ENCODE assay signal across 10 cellular contexts in the genomic region with DNA sequence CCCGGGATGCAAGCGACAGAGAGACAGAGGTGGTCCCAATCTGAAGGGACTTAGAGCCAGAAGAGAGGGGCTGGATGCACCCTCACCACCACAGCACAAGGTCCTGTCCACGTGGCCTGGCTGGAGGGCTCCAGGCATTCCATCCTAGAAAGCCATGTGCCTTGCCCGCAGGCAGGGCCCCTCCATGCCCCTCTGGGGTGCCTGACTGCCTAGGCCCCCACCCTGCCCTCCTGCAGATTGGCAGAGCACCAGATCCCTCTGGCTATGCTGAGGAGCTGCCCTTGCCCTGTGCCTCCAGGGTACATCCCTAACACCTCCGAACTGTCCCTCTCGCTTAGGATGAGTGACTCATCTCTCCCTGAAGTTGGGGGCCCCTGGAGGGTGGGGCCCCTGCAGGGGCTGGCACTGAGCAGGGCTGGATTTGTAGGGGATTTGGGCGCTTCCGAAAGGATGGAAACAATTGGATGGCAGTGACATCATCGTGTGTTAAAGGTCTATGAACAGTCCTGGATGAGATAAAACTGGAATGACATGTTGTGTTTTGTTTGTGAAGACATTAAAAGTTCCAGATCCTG. TPM values are rescaled to one million over a fixed set of nuclear protein-coding genes. Genes with fewer than 3 reads are reported as not detected.
DNase-seq lines count a peak whose midpoint lies in the region; ATAC-seq, FAIRE-seq and TF ChIP-seq lines count a peak whose summit lies in the region.
"Had no signal": no experiment of that assay in that cellular context is flagged by ENCODE, and none has a peak within 500 bp of the region (broad histone marks: within the 10 kb centered on the region; RNA-seq: fewer than 3 reads in every experiment).

No MANE protein-coding gene starts in this region.

- peaks cover 11 to 12% of the 10 kb centered on the region in 2 donors for H3K36me3 ChIP-seq in kidney (ENCODE audit: control insufficient read depth in 1 of 2, insufficient read depth in 2 of 2, low read length in 2 of 2)

- H3K79me1 ChIP-seq in H9 (ENCODE audit: insufficient read depth, low read depth, low read length, poor library complexity, severe bottlenecking), result peaks cover 1% of the 10 kb centered on the region

- H3K56ac ChIP-seq in H9 (ENCODE audit: insufficient read length, low read depth, low read length), result no peak overlapping the region

- H4K5ac ChIP-seq in H9 (ENCODE audit: insufficient read length, low read depth, low read length), result no peak overlapping the region

- no peaks in the 10 kb centered on the region; the same call in 1 of the 2 replicates for H3K79me2 ChIP-seq in H9 (ENCODE audit: insufficient read depth, low read length)

- H3T11ph ChIP-seq in H9 (ENCODE audit: low read length), result no peak overlapping the region

- H3K4me2 ChIP-seq in H9 (ENCODE audit: insufficient read depth, insufficient read length, low read length), result no peak overlapping the region

- no peak overlapping the region for H4K91ac ChIP-seq in H9 (ENCODE audit: insufficient read length, low read depth, low read length)

- no peak overlapping the region for H2BK12ac ChIP-seq in H9 (ENCODE audit: insufficient read length, low read depth, low read length)

- no peak overlapping the region for H2AFZ ChIP-seq in H9 (ENCODE audit: low read length)

- peak; percentile 11 for DNase-seq in HFF-Myc (ENCODE audit: extremely low read depth, low read depth)
- peak; percentile 67 for DNase-seq in kidney
- DNase-seq in substantia nigra (lab: John Stamatoyannopoulos, UW), result peak in 3 of 49 donors; percentile 55 to 68 (median 64)
- DNase-seq in activated effector memory CD4-positive, alpha-beta T cell treated with Interleukin-2 at 50 U/mL for 16 hours, result no peak
- DNase-seq in H9, result no peak
- DNase-seq in kidney tubule cell (ENCODE audit: low spot score), result no peak
- DNase-seq: NCI-H1417 treated with DMSO at 0.1 percent for 48 hours had no signal

- no peak overlapping the region for H2BK15ac ChIP-seq in H9 (ENCODE audit: low read depth, low read length)

- no peak overlapping the region for H2BK5ac ChIP-seq in H9 (ENCODE audit: insufficient read length, low read length)

- no peak overlapping the region for H4K8ac ChIP-seq in H9 (replicated peaks; ENCODE audit: insufficient read length, low read depth, low read length)

- H3K4me3 Mint-ChIP-seq in H9, result no peak overlapping the region
- H3K4me3 Mint-ChIP-seq: activated naive CD8-positive, alpha-beta T cell treated with anti-CD3 and anti-CD28 coated beads, Interleukin-2, amount 10 ng/mL, durations not matched to agents 7 days and 5 days had no signal

- no peak for ATAC-seq in HG03460 (IDR thresholded peaks at IDR 0.05; ENCODE audit: unreplicated experiment)

- H3K27ac ChIP-seq in cingulate gyrus (ENCODE audit: low read depth, low read length), result peak overlapping the region; percentile 83
- H3K27ac ChIP-seq in kidney (ENCODE audit: low read depth in 2 of 2, low read length in 2 of 2), result peak overlapping the region; percentile 20 to 61
- peak overlapping the region; percentile 84 for H3K27ac ChIP-seq in substantia nigra (ENCODE audit: low read depth, low read length, poor library complexity, severe bottlenecking)
- no peak overlapping the region for H3K27ac ChIP-seq in H9 (ENCODE audit: insufficient read length, low read depth, low read length)

- FAIRE-seq in kidney (lab: Jason Lieb, UNC), result no peak

- H2AK5ac ChIP-seq in H9 (ENCODE audit: insufficient read length, low read length), result no peak overlapping the region

- H3K9me3 ChIP-seq in kidney (ENCODE audit: control insufficient read depth in 1 of 2, low read length in 2 of 2) (peaks cover 0 to 15% of the 10 kb centered on the region in 2 donors), H9 (ENCODE audit: control insufficient read depth, low read depth, low read length) (peaks cover 6% of the 10 kb centered on the region)

- no peak overlapping the region for H3K4ac ChIP-seq in H9 (ENCODE audit: low read depth, low read length)

- no CpG with 5 or more reads among the region's 9 CpGs for WGBS in H9 (ENCODE audit: extremely low coverage, insufficient read length, low lambda C conversion rate)

- peaks cover 20 to 26% of the 10 kb centered on the region in 2 experiments for H3K9me3 Mint-ChIP-seq in H9

- H2BK20ac ChIP-seq in H9 (ENCODE audit: low read depth, low read length, poor library complexity, severe bottlenecking), result no peak overlapping the region

- H3K9ac ChIP-seq in kidney (ENCODE audit: low read length in 2 of 2) (no peak overlapping the region), H9 (ENCODE audit: extremely low read depth, insufficient read length, low read length) (no peak overlapping the region)

- TF ChIP-seq CTCF in HFF-Myc (IDR thresholded peaks at IDR 0.05; ENCODE audit: low read depth, low read length, missing control alignments), result no peak
- TF ChIP-seq CTCF in kidney (IDR thresholded peaks at IDR 0.05; ENCODE audit: borderline replicate concordance, extremely low read depth, insufficient read depth), result no peak
- no peak for TF ChIP-seq CTCF in H9 (conservative IDR thresholded peaks at IDR 0.05)

- intact Hi-C loops in kidney (cut with DNase I), result no loop called here

- H3K23ac ChIP-seq in H9 (ENCODE audit: insufficient read length, low read depth, low read length), result no peak overlapping the region

- no peak overlapping the region for H3K27ac Mint-ChIP-seq in H9
- H3K27ac Mint-ChIP-seq: activated naive CD8-positive, alpha-beta T cell treated with anti-CD3 and anti-CD28 coated beads, Interleukin-2, amount 10 ng/mL, durations not matched to agents 7 days and 5 days had no signal

- H3K23me2 ChIP-seq in H9 (ENCODE audit: insufficient read length, low read depth, low read length, poor library complexity, severe bottlenecking), result no peaks in the 10 kb centered on the region

- H3K18ac ChIP-seq in H9 (ENCODE audit: insufficient read length, low read depth, low read length), result no peak overlapping the region

- H2BK120ac ChIP-seq in H9 (ENCODE audit: low read depth, low read length, poor library complexity, severe bottlenecking), result no peak overlapping the region

- H3K27me3 Mint-ChIP-seq in H9 (ENCODE audit: low read depth), result peaks cover 3% of the 10 kb centered on the region; the same call in 1 of the 2 replicates
- H3K27me3 Mint-ChIP-seq: activated naive CD8-positive, alpha-beta T cell treated with anti-CD3 and anti-CD28 coated beads, Interleukin-2, amount 10 ng/mL, durations not matched to agents 7 days and 5 days had no signal

- no peak overlapping the region for H3K4me3 ChIP-seq in HFF-Myc (replicated peaks; ENCODE audit: low read depth, low read length)
- H3K4me3 ChIP-seq in kidney (ENCODE audit: low read length in 2 of 2), result no peak overlapping the region

- H3K27me3 ChIP-seq in H9 (ENCODE audit: insufficient read depth, low read length), result no peaks in the 10 kb centered on the region

- no peak overlapping the region; the same call in 1 of the 2 replicates for H3K14ac ChIP-seq in H9 (ENCODE audit: insufficient read depth, low read length)

- peaks cover 29 to 31% of the 10 kb centered on the region in 2 experiments for H3K4me1 Mint-ChIP-seq in H9
- H3K4me1 Mint-ChIP-seq: activated naive CD8-positive, alpha-beta T cell treated with anti-CD3 and anti-CD28 coated beads, Interleukin-2, amount 10 ng/mL, durations not matched to agents 7 days and 5 days had no signal

- peaks cover 33 to 34% (median 33%) of the 10 kb centered on the region in 3 experiments for H3K36me3 Mint-ChIP-seq in H9 (ENCODE audit: insufficient read depth in 1 of 3, low read depth in 3 of 3)

- H4K20me1 ChIP-seq in H9 (ENCODE audit: control insufficient read depth, insufficient read depth, insufficient read length), result no peaks in the 10 kb centered on the region

- H3K4me1 ChIP-seq in kidney (ENCODE audit: control insufficient read depth in 1 of 2, insufficient read depth in 1 of 2, low read depth in 1 of 2, low read length in 2 of 2) (peaks cover 24 to 29% of the 10 kb centered on the region in 2 donors), H9 (ENCODE audit: insufficient read depth, low read length) (peaks cover 5% of the 10 kb centered on the region; the same call in 1 of the 2 replicates)

RNA-seq across cellular contexts. Expression of a gene that starts 50.9 kb away (rescaled TPM):
- total RNA-seq in kidney, result 0.38 TPM
- polyA plus RNA-seq in kidney (ENCODE audit: insufficient read depth, low read depth, low replicate concordance), result 6.6 TPM
- 6.7 and 7.8 TPM in 2 replicates for total RNA-seq in H9 (2021)
- total RNA-seq: activated naive CD8-positive, alpha-beta T cell treated with anti-CD3 and anti-CD28 coated beads, Interleukin-2, amount 10 ng/mL, durations not matched to agents 7 days and 5 days had no signal

Comparison
In these comparisons a context has a peak if more than half of its experiments do, and no peak if none do; other contexts are left out.
1. DNase-seq: peak in HFF-Myc (single experiment) and kidney (single experiment); none in activated effector memory CD4-positive, alpha-beta T cell treated with Interleukin-2 at 50 U/mL for 16 hours (single experiment), H9 (single experiment) and kidney tubule cell (single experiment).